ENCODE assay signal across 26 cellular contexts in the genomic region with DNA sequence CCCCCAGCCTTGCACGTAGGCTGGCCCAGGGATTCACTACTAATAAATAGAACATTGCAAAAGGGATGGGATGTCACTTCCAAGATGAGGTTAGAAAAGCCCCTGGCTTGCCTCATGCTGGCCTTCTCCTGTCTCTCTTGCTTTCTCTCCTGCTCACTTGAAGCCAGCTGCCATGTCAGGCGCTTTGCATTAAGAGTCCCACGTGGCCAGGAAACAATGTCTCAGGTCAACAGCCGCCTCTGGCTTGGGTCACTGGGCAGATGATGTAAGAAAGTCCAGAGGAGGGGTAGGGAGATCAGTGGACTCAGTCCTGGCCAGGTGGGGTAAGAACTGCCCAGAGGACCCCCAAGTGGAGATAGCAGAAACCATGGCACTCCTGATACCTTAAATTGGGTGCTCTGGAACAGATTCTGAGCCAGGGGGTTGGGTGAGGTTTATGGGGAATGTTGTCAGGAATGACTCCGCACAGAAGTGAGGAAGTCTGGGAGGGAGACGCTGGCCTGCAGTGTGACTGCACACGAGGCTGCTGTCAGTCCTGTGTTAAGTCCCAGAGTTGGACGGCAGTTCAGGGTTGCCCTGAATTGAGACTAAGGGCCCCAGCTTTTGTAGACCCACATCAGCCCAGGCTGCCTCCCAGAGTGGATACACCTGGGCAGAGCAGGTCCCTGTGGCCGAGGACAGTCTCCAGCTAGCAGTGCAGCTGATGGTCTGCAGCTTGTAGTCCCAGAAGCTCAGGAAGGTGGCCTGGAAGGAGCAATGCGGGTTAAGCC. TPM values are rescaled to one million over a fixed set of nuclear protein-coding genes. Genes with fewer than 3 reads are reported as not detected.
DNase-seq lines count a peak whose midpoint lies in the region; ATAC-seq, FAIRE-seq and TF ChIP-seq lines count a peak whose summit lies in the region.
"Had no signal": no experiment of that assay in that cellular context is flagged by ENCODE, and none has a peak within 500 bp of the region (broad histone marks: within the 10 kb centered on the region; RNA-seq: fewer than 3 reads in every experiment).

No MANE protein-coding gene starts in this region.

- TF ChIP-seq CTCF in HepG2 (CRISPR knock-in tag; IDR thresholded peaks at IDR 0.05) (no peak), right lobe of liver (IDR thresholded peaks at IDR 0.05) (no peak), H1 (IDR thresholded peaks at IDR 0.05; ENCODE audit: control extremely low read depth in 1 of 3, insufficient read depth in 1 of 3, low read depth in 1 of 3, low read length in 3 of 3) (no peak), neural progenitor cell (IDR thresholded peaks at IDR 0.05) (no peak), spleen (IDR thresholded peaks at IDR 0.05 in 8 of 11, conservative IDR thresholded peaks at IDR 0.05 in 3 of 11) (no peak)

- H3K9ac ChIP-seq in HepG2 (ENCODE audit: insufficient read depth, low read depth, low read length) (no peak overlapping the region), H1 (replicated peaks in 1 of 4; ENCODE audit: extremely low read depth in 1 of 4, low read depth in 3 of 4, low read length in 3 of 4) (no peak overlapping the region), neural progenitor cell (no peak overlapping the region)

- in situ Hi-C loops in HepG2 (cut with HindIII; ENCODE audit: extremely low pct_ligation_motif_present, low pct_unique_long_range_greater_than_20kb), result no loop called here

- H3K9me3 Mint-ChIP-seq in neural progenitor cell, result no peaks in the 10 kb centered on the region

- FAIRE-seq in HepG2 (lab: Jason Lieb, UNC), result no peak
- no peak for FAIRE-seq in H1 (lab: Jason Lieb, UNC)
- FAIRE-seq: GM12891, GM19239 had no signal

- H3K27ac ChIP-seq in HepG2 (ENCODE audit: extremely low read length, insufficient read depth, low read length) (no peak overlapping the region), right lobe of liver (no peak overlapping the region), H1 (ENCODE audit: low read depth, low read length) (no peak overlapping the region), neural progenitor cell (no peak overlapping the region), spleen (no peak overlapping the region)

- no peaks in the 10 kb centered on the region for H3K9me3 ChIP-seq in HepG2 (ENCODE audit: low read length)
- no peaks in the 10 kb centered on the region for H3K9me3 ChIP-seq in right lobe of liver
- H3K9me3 ChIP-seq in H1 (ENCODE audit: insufficient read depth in 2 of 2, low read depth in 1 of 2, low read length in 1 of 2), result no peaks in the 10 kb centered on the region
- no peaks in the 10 kb centered on the region for H3K9me3 ChIP-seq in neural progenitor cell (ENCODE audit: low read depth)
- H3K9me3 ChIP-seq in spleen, result no peaks in the 10 kb centered on the region

- no TSS peak for BruUV-seq in HepG2 (replicated peaks; lab: Mats Ljungman, UMichigan)

- H3K4me1 Mint-ChIP-seq in neural progenitor cell, result peaks cover 31% of the 10 kb centered on the region
- H3K4me1 Mint-ChIP-seq: CD4-positive, CD25-positive, alpha-beta regulatory T cell had no signal

- H4K5ac ChIP-seq in H1 (ENCODE audit: insufficient read length, low read depth, low read length), result peak overlapping the region; percentile 8

- H2BK12ac ChIP-seq in H1 (ENCODE audit: low read depth, low read length), result no peak overlapping the region

- no peak overlapping the region; the same call in 1 of the 2 replicates for H3K18ac ChIP-seq in H1 (ENCODE audit: extremely low read depth, low read length)

- no peak overlapping the region for H3K56ac ChIP-seq in H1 (replicated peaks; ENCODE audit: insufficient read length, low read depth, low read length)

- WGBS in HepG2 (ENCODE audit: low lambda C conversion rate), result 8% methylated on average over 5 of the region's 10 CpGs
- 40% methylated on average over 4 of the region's 10 CpGs for WGBS in right lobe of liver (ENCODE audit: insufficient coverage, low coverage, low lambda C conversion rate, missing lambda C conversion rate)
- WGBS in H1 (ENCODE audit: extremely low coverage in 1 of 2, insufficient coverage in 1 of 2, insufficient read length in 1 of 2, insufficient replicate concordance in 2 of 2, low coverage in 1 of 2, low lambda C conversion rate in 2 of 2, missing lambda C conversion rate in 1 of 2), 2 experiments, result 74% methylated on average over 10 of the region's 10 CpGs; no CpG with 5 or more reads in 1 of the 2 experiments
- WGBS in spleen, 5 donors, result 56 to 72% (median 64%) methylated on average over 9 to 10 of the region's 10 CpGs

- peak overlapping the region; percentile 46 for H3K27ac Mint-ChIP-seq in neural progenitor cell
- H3K27ac Mint-ChIP-seq: CD4-positive, CD25-positive, alpha-beta regulatory T cell had no signal

- no peak overlapping the region for H2AK5ac ChIP-seq in H1 (ENCODE audit: low read depth, low read length)

- no peak overlapping the region for H3K4me3 ChIP-seq in HepG2 (replicated peaks in 1 of 3; ENCODE audit: insufficient read depth in 1 of 3, low read depth in 2 of 3, low read length in 3 of 3)
- no peak overlapping the region for H3K4me3 ChIP-seq in right lobe of liver
- H3K4me3 ChIP-seq in H1 (ENCODE audit: extremely low read depth in 1 of 4, insufficient read depth in 2 of 4, low read depth in 3 of 4, low read length in 4 of 4), result no peak overlapping the region
- H3K4me3 ChIP-seq in neural progenitor cell, result no peak overlapping the region
- H3K4me3 ChIP-seq in spleen, result no peak overlapping the region

- no peak for TF ChIP-seq EP300 in HepG2 (IDR thresholded peaks at IDR 0.05; ENCODE audit: low read depth in 2 of 2, low read length in 2 of 2)
- no peak for TF ChIP-seq EP300 in HepG2 (CRISPR knock-in tag; IDR thresholded peaks at IDR 0.05; ENCODE audit: borderline replicate concordance)
- no peak for TF ChIP-seq EP300 in H1 (IDR thresholded peaks at IDR 0.05; ENCODE audit: borderline replicate concordance in 1 of 2, low read depth in 2 of 2, low read length in 2 of 2)

- no peaks in the 10 kb centered on the region for H3K79me1 ChIP-seq in H1 (ENCODE audit: low read depth, low read length)

- POLR2A ChIA-PET in HepG2 (lab: Yijun Ruan, JAX) (no interaction called here), H1 (lab: Charles Lee; ENCODE audit: partially characterized antibody) (interaction anchor here (0.9 to 1.7 kb wide), 2 partner anchors 13 to 98 kb away, joined by 3 read pairs; no protein-coding TSS in a partner anchor)

- no peaks in the 10 kb centered on the region for H3K36me3 Mint-ChIP-seq in neural progenitor cell

- H4K20me1 ChIP-seq in HepG2 (ENCODE audit: insufficient read depth, low read length), result no peaks in the 10 kb centered on the region
- H4K20me1 ChIP-seq in H1 (replicated peaks in 1 of 2; ENCODE audit: control insufficient read depth in 1 of 2, insufficient read depth in 2 of 2, low read length in 2 of 2), result no peaks in the 10 kb centered on the region
- no peaks in the 10 kb centered on the region for H4K20me1 ChIP-seq in neural progenitor cell (ENCODE audit: low read depth)

- no peak overlapping the region for H3K4me3 Mint-ChIP-seq in neural progenitor cell
- H3K4me3 Mint-ChIP-seq: CD4-positive, CD25-positive, alpha-beta regulatory T cell had no signal

- no peak overlapping the region for H3K4me2 ChIP-seq in HepG2 (ENCODE audit: low read depth, low read length)
- H3K4me2 ChIP-seq in H1 (ENCODE audit: insufficient read depth in 1 of 2, low read depth in 2 of 2, low read length in 2 of 2), result no peak overlapping the region
- peak overlapping the region; percentile 62 for H3K4me2 ChIP-seq in neural progenitor cell

- H3K4ac ChIP-seq in H1 (replicated peaks; ENCODE audit: insufficient read length, low read depth, low read length), result peak overlapping the region; percentile 6

- no peaks in the 10 kb centered on the region for H3F3A ChIP-seq in neural progenitor cell (ENCODE audit: low read depth)

- peak; percentile 22 for ATAC-seq in HepG2
- ATAC-seq in right lobe of liver, result no peak
- ATAC-seq in GM18867 (IDR thresholded peaks at IDR 0.05; ENCODE audit: unreplicated experiment), result no peak
- ATAC-seq: Panc1 had no signal

- H2AFZ ChIP-seq in HepG2 (ENCODE audit: low read length) (no peak overlapping the region), H1 (ENCODE audit: low read length) (peak overlapping the region; percentile 77; the same call in 1 of the 2 replicates), neural progenitor cell (replicated peaks) (peak overlapping the region; percentile 80)

- no peak for TF ChIP-seq RAD21 in HepG2 (CRISPR knock-in tag; IDR thresholded peaks at IDR 0.05)
- TF ChIP-seq RAD21 in H1 (IDR thresholded peaks at IDR 0.05 in 1 of 2, conservative IDR thresholded peaks at IDR 0.05 in 1 of 2; ENCODE audit: low read depth in 2 of 2, low read length in 2 of 2), result no peak

- H3K23me2 ChIP-seq in H1 (ENCODE audit: low read depth, low read length), result no peaks in the 10 kb centered on the region

- no peak overlapping the region for H2BK5ac ChIP-seq in H1 (ENCODE audit: low read depth, low read length)

- no peak for DNase-seq in HepG2 (ENCODE audit: low spot score)
- DNase-seq in right lobe of liver, result no peak
- no peak for DNase-seq in H1 (ENCODE audit: low read depth in 1 of 2, low spot score in 2 of 2)
- no peak for DNase-seq in neural progenitor cell (ENCODE audit: low spot score)
- peak; percentile 47 for DNase-seq in spleen
- DNase-seq in OCI-M2 (lab: John Stamatoyannopoulos, UW; ENCODE audit: unreplicated experiment), result no peak
- no peak for DNase-seq in stimulated activated CD4-positive, alpha-beta T cell treated with anti-CD3 and anti-CD28 coated beads, Interleukin-2, amount 100 ng/mL, for 48 hours
- DNase-seq: CD4-positive, CD25-positive, alpha-beta regulatory T cell; COR-L47; KBM-7; MM.1S; NCI-H1048; NCI-H1417 treated with DMSO at 0.1 percent for 48 hours; NCI-H187; NCI-H2107; NCI-H2227 treated with DMSO at 0.1 percent for 48 hours; NCI-H510A; NK-92 treated with Interleukin-12 subunit alpha and Interleukin-12 subunit beta, amount 100 ng/mL, for 24 hours; SIG-M5 had no signal

- TF ChIP-seq POLR2A in HepG2 (IDR thresholded peaks at IDR 0.05; ENCODE audit: insufficient read depth in 1 of 2, low read depth in 2 of 2, low read length in 2 of 2) (no peak), right lobe of liver (IDR thresholded peaks at IDR 0.05) (no peak), H1 (IDR thresholded peaks at IDR 0.05; ENCODE audit: control extremely low read depth in 1 of 2, low read depth in 2 of 2, low read length in 2 of 2) (no peak), spleen (IDR thresholded peaks at IDR 0.05) (no peak)

- H4K8ac ChIP-seq in H1 (ENCODE audit: extremely low read depth, insufficient read depth, low read length), result peak overlapping the region; percentile 66; the same call in 1 of the 2 replicates

- H3K4me1 ChIP-seq in HepG2 (ENCODE audit: insufficient read depth, low read length) (no peaks in the 10 kb centered on the region), right lobe of liver (no peaks in the 10 kb centered on the region), H1 (replicated peaks in 1 of 4; ENCODE audit: control insufficient read depth in 3 of 4, insufficient read depth in 4 of 4, low read length in 3 of 4) (peaks cover 0 to 18% (median 5%) of the 10 kb centered on the region in 4 experiments; a peak in 6 of 7 replicates), neural progenitor cell (peaks cover 16% of the 10 kb centered on the region), spleen (no peaks in the 10 kb centered on the region)

- H3K79me2 ChIP-seq in HepG2 (ENCODE audit: insufficient read depth, low read length) (no peaks in the 10 kb centered on the region), H1 (ENCODE audit: control insufficient read depth in 1 of 2, insufficient read depth in 2 of 2, low read length in 2 of 2) (no peaks in the 10 kb centered on the region), neural progenitor cell (ENCODE audit: low read depth) (no peaks in the 10 kb centered on the region)

- H3K27me3 Mint-ChIP-seq in neural progenitor cell (ENCODE audit: insufficient read depth, low read depth), result peaks cover 10% of the 10 kb centered on the region

- H3K36me3 ChIP-seq in HepG2 (replicated peaks in 1 of 2; ENCODE audit: control insufficient read depth in 1 of 2, insufficient read depth in 2 of 2, low read length in 2 of 2) (no peaks in the 10 kb centered on the region), right lobe of liver (no peaks in the 10 kb centered on the region), H1 (ENCODE audit: control insufficient read depth in 2 of 4, insufficient read depth in 4 of 4, low read length in 3 of 4) (no peaks in the 10 kb centered on the region), neural progenitor cell (no peaks in the 10 kb centered on the region), spleen (no peaks in the 10 kb centered on the region)

- intact Hi-C loops in HepG2 (cut with micrococcal nuclease; ENCODE audit: unreplicated experiment), result no loop called here
- intact Hi-C loops in right lobe of liver (cut with DNase I), result no loop called here
- intact Hi-C loops in spleen (cut with DNase I; ENCODE audit: low total_unique reads), result no loop called here

- no peak overlapping the region for H3K23ac ChIP-seq in H1 (ENCODE audit: insufficient read length)

- H3K27me3 ChIP-seq in HepG2 (ENCODE audit: control insufficient read depth in 1 of 2, insufficient read depth in 2 of 2, low read length in 2 of 2) (peaks cover 0 to 14% of the 10 kb centered on the region in 2 experiments; a peak in 3 of 5 replicates), right lobe of liver (no peaks in the 10 kb centered on the region), H1 (replicated peaks in 1 of 4; ENCODE audit: control insufficient read depth in 3 of 4, extremely low read depth in 1 of 4, insufficient read depth in 3 of 4, low read length in 3 of 4) (no peaks in the 10 kb centered on the region), neural progenitor cell (no peaks in the 10 kb centered on the region), spleen (replicated peaks in 1 of 7) (peaks cover 0 to 78% (median 11%) of the 10 kb centered on the region in 7 donors)

- H2BK120ac ChIP-seq in H1 (replicated peaks; ENCODE audit: low read depth, low read length), result no peak overlapping the region

- CTCF ChIA-PET in HepG2 (lab: Yijun Ruan, JAX; ENCODE audit: low intra/inter-chr PET ratio, low total read pairs) (no interaction called here), H1 (lab: Charles Lee; ENCODE audit: partially characterized antibody) (interaction anchor here (0.8 to 1.8 kb wide), 6 partner anchors 10 to 274 kb away, joined by 3 to 5 read pairs (median 4); no protein-coding TSS in a partner anchor)

- no peak overlapping the region for H3K14ac ChIP-seq in H1 (ENCODE audit: insufficient read length)

- no peak overlapping the region for H2BK20ac ChIP-seq in H1 (ENCODE audit: low read length)

- H4K91ac ChIP-seq in H1 (replicated peaks; ENCODE audit: insufficient read length, low read length), result no peak overlapping the region

- peak overlapping the region; percentile 81; the same call in 1 of the 2 replicates for H2BK15ac ChIP-seq in H1 (ENCODE audit: low read length)

RNA-seq across cellular contexts. Expression of a gene that starts 17.8 kb away (rescaled TPM):
- not detected in 2 replicates for total RNA-seq in HepG2 (2016; rRNA removed; fragmentation: Illumina TruSeq; extraction: Trizol)
- not detected in 2 replicates for total RNA-seq in HepG2 (2016; cell fraction: cytosol; rRNA removed; fragmentation: Illumina TruSeq; extraction: Trizol; ENCODE audit: low read depth)
- total RNA-seq in HepG2 (2016; cell fraction: insoluble cytoplasmic fraction; rRNA removed; fragmentation: Illumina TruSeq; extraction: Trizol), result not detected in 2 replicates
- not detected in 2 replicates for total RNA-seq in HepG2 (2016; cell fraction: membrane; rRNA removed; fragmentation: Illumina TruSeq; extraction: Trizol)
- not detected in 2 replicates for total RNA-seq in HepG2 (2016; cell fraction: nucleus; rRNA removed; fragmentation: Illumina TruSeq; extraction: Trizol)
- not detected in 2 replicates for polyA plus RNA-seq in HepG2 (2011; rRNA removed)
- not detected in 2 replicates for polyA plus RNA-seq in HepG2 (2011; cell fraction: cytosol; rRNA removed)
- polyA plus RNA-seq in HepG2 (2011; cell fraction: nucleus; rRNA removed), result not detected in 2 replicates
- polyA plus RNA-seq in HepG2 (2012), result not detected in 2 replicates
- not detected in 2 replicates for polyA plus RNA-seq in HepG2 (2016; cell fraction: cytosol; fragmentation: Illumina TruSeq; extraction: Trizol; ENCODE audit: low read depth)
- not detected in 2 replicates for polyA plus RNA-seq in HepG2 (2016; cell fraction: insoluble cytoplasmic fraction; fragmentation: Illumina TruSeq; extraction: Trizol; ENCODE audit: low read depth)
- polyA plus RNA-seq in HepG2 (2016; cell fraction: membrane; fragmentation: Illumina TruSeq; extraction: Trizol; ENCODE audit: low read depth), result not detected in 2 replicates
- polyA plus RNA-seq in HepG2 (2016; cell fraction: nucleus; fragmentation: Illumina TruSeq; extraction: Trizol; ENCODE audit: insufficient read depth, low read depth), result not detected in 2 replicates
- polyA minus RNA-seq in HepG2 (2011; rRNA and poly(A)+ RNA removed; ENCODE audit: low replicate concordance), result not detected in 2 replicates
- polyA minus RNA-seq in HepG2 (2011; cell fraction: cytosol; rRNA and poly(A)+ RNA removed), result not detected in 2 replicates
- polyA minus RNA-seq in HepG2 (2011; cell fraction: nucleus; rRNA and poly(A)+ RNA removed), result not detected in 2 replicates
- total RNA-seq in right lobe of liver, result not detected
- total RNA-seq in H1 (2021; fragmentation: NEBNext Ultra II Directional; extraction: Animal tissue kit (Norgen Biotek cat#: 25700)), result not detected in 2 replicates
- not detected in 2 replicates for polyA plus RNA-seq in H1 (2011; rRNA removed)
- not detected for polyA plus RNA-seq in H1 (2011; cell fraction: cytosol; rRNA removed)
- not detected for polyA plus RNA-seq in H1 (2011; cell fraction: nucleus; rRNA removed)
- not detected in 4 replicates for polyA plus RNA-seq in H1 (2012, experiment 1 of 2)
- polyA plus RNA-seq in H1 (2012, experiment 2 of 2), result not detected
- not detected for polyA plus RNA-seq in H1 (2013, experiment 1 of 2)
- polyA plus RNA-seq in H1 (2013, experiment 2 of 2), result not detected
- polyA minus RNA-seq in H1 (2011; rRNA and poly(A)+ RNA removed), result 0.10 TPM in 1 of 2 replicates, not detected in the other
- not detected for polyA minus RNA-seq in H1 (2011; cell fraction: cytosol; rRNA and poly(A)+ RNA removed)
- not detected for polyA minus RNA-seq in H1 (2011; cell fraction: nucleus; rRNA and poly(A)+ RNA removed)
- total RNA-seq in neural progenitor cell (ENCODE audit: low replicate concordance), result 0.13 and 0.43 TPM in 2 replicates
- total RNA-seq in spleen, result not detected
- polyA plus RNA-seq in spleen, result not detected
- total RNA-seq: CD4-positive, CD25-positive, alpha-beta regulatory T cell; G401; H7 had no signal
- polyA plus RNA-seq: BJ; CD4-positive, CD25-positive, alpha-beta regulatory T cell had no signal
